ENCODE assay signal across 4 cellular contexts in the genomic region with DNA sequence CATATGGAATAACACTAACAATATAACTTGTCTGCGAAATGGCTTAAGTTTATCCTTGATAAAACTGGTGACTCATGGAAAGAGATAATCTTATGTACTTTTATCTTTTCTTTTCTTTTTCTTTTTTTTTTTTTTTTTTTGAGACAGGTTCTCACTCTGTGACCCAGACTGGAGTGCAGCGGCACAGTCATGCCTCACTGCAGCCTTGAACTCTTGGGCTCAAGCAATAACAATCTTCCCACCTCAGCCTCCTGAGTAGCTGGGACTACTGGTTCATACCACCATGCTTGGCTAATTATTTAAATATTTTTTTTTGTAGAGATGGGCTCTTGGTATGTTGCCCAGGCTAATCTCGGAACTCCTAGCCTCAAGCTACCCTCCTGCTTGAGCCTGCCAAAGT.
"Had no signal": no experiment of that assay in that cellular context is flagged by ENCODE, and none has a peak within 500 bp of the region (broad histone marks: within the 10 kb centered on the region; RNA-seq: fewer than 3 reads in every experiment).

No MANE protein-coding gene starts in this region.

- H3K4me2 ChIP-seq: GM23338 had no signal

- ATAC-seq: GM23338 had no signal

- DNase-seq: H9, HCEC 1CT, IMR-90 had no signal

- H3K4me3 ChIP-seq: GM23338 had no signal

- H2AFZ ChIP-seq: GM23338 had no signal
